ENCODE assay signal across 8 cellular contexts in the genomic region with DNA sequence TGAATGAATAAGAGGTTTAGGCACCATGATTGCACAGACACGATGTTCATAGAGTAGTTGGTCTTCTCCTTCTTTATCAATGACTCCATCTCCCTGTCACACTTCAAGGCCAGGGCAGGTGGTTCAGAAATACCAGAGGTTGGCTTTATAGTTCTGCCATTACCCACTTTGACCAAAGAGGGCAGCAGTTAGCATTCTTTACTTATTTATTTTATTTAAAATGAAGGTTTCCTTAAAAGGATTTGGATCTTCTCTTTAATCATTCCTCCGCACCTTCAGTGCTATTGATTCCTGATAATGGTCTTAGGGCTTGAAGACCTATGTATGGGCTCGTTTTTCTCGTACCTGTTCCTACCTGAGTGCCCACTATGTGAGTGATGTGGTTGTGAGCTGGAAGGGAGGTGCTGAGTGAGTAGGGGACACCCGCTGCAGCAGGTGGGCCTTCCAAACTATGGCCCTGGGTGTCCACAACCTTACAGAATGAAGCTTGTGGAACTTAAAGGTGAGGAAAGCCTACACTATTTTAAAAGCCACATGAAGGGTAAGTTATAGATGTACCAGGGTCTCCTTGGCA. TPM values are rescaled to one million over a fixed set of nuclear protein-coding genes. Genes with fewer than 3 reads are reported as not detected.
DNase-seq lines count a peak whose midpoint lies in the region; ATAC-seq, FAIRE-seq and TF ChIP-seq lines count a peak whose summit lies in the region.

No MANE protein-coding gene starts in this region.

- peak; percentile 5 for FAIRE-seq in GM18507 (lab: Jason Lieb, UNC)

- DNase-seq in AG09319 (ENCODE audit: extremely low read depth, low read depth), result no peak
- no peak for DNase-seq in GM18507 (ENCODE audit: extremely low spot score, insufficient read length, low read depth)
- DNase-seq in WERI-Rb-1, result no peak
- no peak for DNase-seq in activated CD4-positive, alpha-beta T cell treated with anti-CD3 and anti-CD28 coated beads for 4 hours
- no peak for DNase-seq in epidermal melanocyte (ENCODE audit: insufficient read length, low spot score)

- H3K9me3 ChIP-seq in WERI-Rb-1 (ENCODE audit: severe bottlenecking), result no peaks in the 10 kb centered on the region
- no peaks in the 10 kb centered on the region for H3K9me3 ChIP-seq in liver (ENCODE audit: control insufficient read depth in 4 of 4, low read length in 3 of 4)

- H3K27ac ChIP-seq in WERI-Rb-1 (no peak overlapping the region), liver (ENCODE audit: low read depth in 1 of 2, low read length in 2 of 2) (no peak overlapping the region)

- ATAC-seq in HG02970 (IDR thresholded peaks at IDR 0.05; ENCODE audit: low FRiP score, unreplicated experiment) (no peak), HG02870 (IDR thresholded peaks at IDR 0.05; ENCODE audit: unreplicated experiment) (no peak)

- no peaks in the 10 kb centered on the region for H3K4me1 ChIP-seq in liver (ENCODE audit: control insufficient read depth in 4 of 4, insufficient read depth in 4 of 4, low read length in 3 of 4)

- H3K36me3 ChIP-seq in WERI-Rb-1, result no peaks in the 10 kb centered on the region
- no peaks in the 10 kb centered on the region for H3K36me3 ChIP-seq in liver (ENCODE audit: control insufficient read depth in 4 of 4, insufficient read depth in 3 of 4, low read depth in 1 of 4, low read length in 3 of 4)

- TF ChIP-seq CTCF in AG09319 (IDR thresholded peaks at IDR 0.05; ENCODE audit: low read depth, low read length) (peak; percentile 42), WERI-Rb-1 (IDR thresholded peaks at IDR 0.05; ENCODE audit: low read depth, low read length) (peak; percentile 39; the same call in 1 of the 2 replicates), liver (IDR thresholded peaks at IDR 0.05; ENCODE audit: low read depth, low read length, missing input control) (peak; percentile 47)

- 75% methylated on average over 5 of the region's 5 CpGs for WGBS in liver

- no peaks in the 10 kb centered on the region for H3K27me3 ChIP-seq in WERI-Rb-1 (ENCODE audit: insufficient read depth, low read depth, severe bottlenecking)
- no peaks in the 10 kb centered on the region for H3K27me3 ChIP-seq in liver (ENCODE audit: control insufficient read depth in 4 of 4, insufficient read depth in 4 of 4, low read length in 3 of 4)

- H3K9ac ChIP-seq in liver (ENCODE audit: low read depth in 1 of 2, low read length in 2 of 2), result no peak overlapping the region

- H3K4me3 ChIP-seq in WERI-Rb-1 (ENCODE audit: low read depth, low read length) (no peak overlapping the region), liver (ENCODE audit: low read depth in 1 of 3, low read length in 3 of 3) (no peak overlapping the region)

- peak; percentile 23 to 51 for TF ChIP-seq RAD21 in liver (IDR thresholded peaks at IDR 0.05)

TF ChIP-seq in liver, 16 proteins besides CTCF, POLR2A, EP300 and RAD21:
- TF ChIP-seq JUND (IDR thresholded peaks at IDR 0.05) (no peak), RXRA (IDR thresholded peaks at IDR 0.05) (no peak), YY1 (IDR thresholded peaks at IDR 0.05) (no peak), FOXA2 (IDR thresholded peaks at IDR 0.05) (no peak), SP1 (IDR thresholded peaks at IDR 0.05) (no peak), HNF4G (IDR thresholded peaks at IDR 0.05) (no peak), GABPA (IDR thresholded peaks at IDR 0.05 in 1 of 2, conservative IDR thresholded peaks at IDR 0.05 in 1 of 2) (no peak), FOXA1 (IDR thresholded peaks at IDR 0.05) (no peak), NR2F2 (IDR thresholded peaks at IDR 0.05) (no peak), HNF4A (conservative IDR thresholded peaks at IDR 0.05) (no peak), TAF1 (conservative IDR thresholded peaks at IDR 0.05) (no peak), EGR1 (IDR thresholded peaks at IDR 0.05; ENCODE audit: low read depth in 2 of 2) (no peak)
- TF ChIP-seq, protein P1, sequence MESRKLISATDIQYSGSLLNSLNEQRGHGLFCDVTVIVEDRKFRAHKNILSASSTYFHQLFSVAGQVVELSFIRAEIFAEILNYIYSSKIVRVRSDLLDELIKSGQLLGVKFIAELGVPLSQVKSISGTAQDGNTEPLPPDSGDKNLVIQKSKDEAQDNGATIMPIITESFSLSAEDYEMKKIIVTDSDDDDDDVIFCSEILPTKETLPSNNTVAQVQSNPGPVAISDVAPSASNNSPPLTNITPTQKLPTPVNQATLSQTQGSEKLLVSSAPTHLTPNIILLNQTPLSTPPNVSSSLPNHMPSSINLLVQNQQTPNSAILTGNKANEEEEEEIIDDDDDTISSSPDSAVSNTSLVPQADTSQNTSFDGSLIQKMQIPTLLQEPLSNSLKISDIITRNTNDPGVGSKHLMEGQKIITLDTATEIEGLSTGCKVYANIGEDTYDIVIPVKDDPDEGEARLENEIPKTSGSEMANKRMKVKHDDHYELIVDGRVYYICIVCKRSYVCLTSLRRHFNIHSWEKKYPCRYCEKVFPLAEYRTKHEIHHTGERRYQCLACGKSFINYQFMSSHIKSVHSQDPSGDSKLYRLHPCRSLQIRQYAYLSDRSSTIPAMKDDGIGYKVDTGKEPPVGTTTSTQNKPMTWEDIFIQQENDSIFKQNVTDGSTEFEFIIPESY (IDR thresholded peaks at IDR 0.05), result no peak
- TF ChIP-seq, protein P2, sequence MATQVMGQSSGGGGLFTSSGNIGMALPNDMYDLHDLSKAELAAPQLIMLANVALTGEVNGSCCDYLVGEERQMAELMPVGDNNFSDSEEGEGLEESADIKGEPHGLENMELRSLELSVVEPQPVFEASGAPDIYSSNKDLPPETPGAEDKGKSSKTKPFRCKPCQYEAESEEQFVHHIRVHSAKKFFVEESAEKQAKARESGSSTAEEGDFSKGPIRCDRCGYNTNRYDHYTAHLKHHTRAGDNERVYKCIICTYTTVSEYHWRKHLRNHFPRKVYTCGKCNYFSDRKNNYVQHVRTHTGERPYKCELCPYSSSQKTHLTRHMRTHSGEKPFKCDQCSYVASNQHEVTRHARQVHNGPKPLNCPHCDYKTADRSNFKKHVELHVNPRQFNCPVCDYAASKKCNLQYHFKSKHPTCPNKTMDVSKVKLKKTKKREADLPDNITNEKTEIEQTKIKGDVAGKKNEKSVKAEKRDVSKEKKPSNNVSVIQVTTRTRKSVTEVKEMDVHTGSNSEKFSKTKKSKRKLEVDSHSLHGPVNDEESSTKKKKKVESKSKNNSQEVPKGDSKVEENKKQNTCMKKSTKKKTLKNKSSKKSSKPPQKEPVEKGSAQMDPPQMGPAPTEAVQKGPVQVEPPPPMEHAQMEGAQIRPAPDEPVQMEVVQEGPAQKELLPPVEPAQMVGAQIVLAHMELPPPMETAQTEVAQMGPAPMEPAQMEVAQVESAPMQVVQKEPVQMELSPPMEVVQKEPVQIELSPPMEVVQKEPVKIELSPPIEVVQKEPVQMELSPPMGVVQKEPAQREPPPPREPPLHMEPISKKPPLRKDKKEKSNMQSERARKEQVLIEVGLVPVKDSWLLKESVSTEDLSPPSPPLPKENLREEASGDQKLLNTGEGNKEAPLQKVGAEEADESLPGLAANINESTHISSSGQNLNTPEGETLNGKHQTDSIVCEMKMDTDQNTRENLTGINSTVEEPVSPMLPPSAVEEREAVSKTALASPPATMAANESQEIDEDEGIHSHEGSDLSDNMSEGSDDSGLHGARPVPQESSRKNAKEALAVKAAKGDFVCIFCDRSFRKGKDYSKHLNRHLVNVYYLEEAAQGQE (IDR thresholded peaks at IDR 0.05), result no peak
- TF ChIP-seq, protein P3, sequence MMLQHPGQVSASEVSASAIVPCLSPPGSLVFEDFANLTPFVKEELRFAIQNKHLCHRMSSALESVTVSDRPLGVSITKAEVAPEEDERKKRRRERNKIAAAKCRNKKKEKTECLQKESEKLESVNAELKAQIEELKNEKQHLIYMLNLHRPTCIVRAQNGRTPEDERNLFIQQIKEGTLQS (IDR thresholded peaks at IDR 0.05), result no peak
- TF ChIP-seq, protein P4, sequence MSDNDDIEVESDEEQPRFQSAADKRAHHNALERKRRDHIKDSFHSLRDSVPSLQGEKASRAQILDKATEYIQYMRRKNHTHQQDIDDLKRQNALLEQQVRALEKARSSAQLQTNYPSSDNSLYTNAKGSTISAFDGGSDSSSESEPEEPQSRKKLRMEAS (IDR thresholded peaks at IDR 0.05), result no peak

RNA-seq across cellular contexts. Expression of a gene that starts 34.9 kb away (rescaled TPM):
- total RNA-seq in liver, result 10 to 100 TPM; 28.0 to 44.0 TPM
- polyA plus RNA-seq in liver, result 10 to 100 TPM; 30.7 to 31.7 TPM
